In genomic region chr16:15746332-15746731, GRCh38 we compare ENCODE assay signal across 27 cellular contexts.
"Had no signal": no experiment of that assay in that cellular context is flagged by ENCODE, and none has a peak within 500 bp of the region (broad histone marks: within the 10 kb centered on the region; RNA-seq: fewer than 3 reads in every experiment).

No MANE protein-coding gene starts in this region.

- H3K4me2 ChIP-seq: neural progenitor cell had no signal

- H3K27me3 ChIP-seq: left lung, neural progenitor cell, ovary, spleen, testis, thyroid gland, transverse colon, upper lobe of left lung, vagina had no signal

- H3K36me3 ChIP-seq: neural progenitor cell, ovary, thyroid gland had no signal

- H3K27ac ChIP-seq: left lung, lower lobe of right lung, neural progenitor cell, ovary, spleen, testis, thyroid gland, upper lobe of left lung, vagina had no signal

- H3K9me3 ChIP-seq: left lung, lower lobe of right lung, ovary, testis, thyroid gland, transverse colon, upper lobe of left lung, vagina had no signal

- ATAC-seq: left colon; left lung; lower lobe of right lung; natural killer cell; right cardiac atrium; sciatic nerve; stimulated activated effector memory CD8-positive, alpha-beta T cell treated with anti-CD3 and anti-CD28 coated beads, Interleukin-12 subunit alpha, Interleukin-12 subunit beta, amount 100 ng/mL, for 72 hours; stimulated activated naive CD8-positive, alpha-beta T cell treated with anti-CD3 and anti-CD28 coated beads, Interleukin-15, amount 100 ng/mL, for 72 hours had no signal

- H3K4me1 ChIP-seq: left lung, lower lobe of right lung, neural progenitor cell, testis, thyroid gland, upper lobe of left lung, vagina had no signal

- H3K4me3 ChIP-seq: left lung, lower lobe of right lung, neural progenitor cell, ovary, spleen, testis, thyroid gland, transverse colon, upper lobe of left lung, vagina had no signal

- H3K9ac ChIP-seq: neural progenitor cell had no signal

- DNase-seq: hypothalamus; immature natural killer cell; kidney; left colon; left lung; lower lobe of right lung; mammary epithelial cell; mesenchymal stem cell; naive B cell; natural killer cell; nephron progenitor cell; ovary; retina; right cardiac atrium; small intestine; spleen; stimulated activated CD4-positive, alpha-beta T cell treated with anti-CD3 and anti-CD28 coated beads, Interleukin-4, amount 100 ng/mL, for 24 hours; stimulated activated naive CD4-positive, alpha-beta T cell; stimulated activated naive CD8-positive, alpha-beta T cell treated with anti-CD3 and anti-CD28 coated beads, Interleukin-15, amount 100 ng/mL, for 72 hours; testis; thyroid gland; transverse colon; upper lobe of left lung had no signal
